Comparison of ENCODE assay signal across 8 cellular contexts in genomic region chr11:18633256-18634139, GRCh38. TPM values are rescaled to one million over a fixed set of nuclear protein-coding genes. Genes with fewer than 3 reads are reported as not detected.
DNase-seq lines count a peak whose midpoint lies in the region; ATAC-seq and TF ChIP-seq lines count a peak whose summit lies in the region.

No MANE protein-coding gene starts in this region.

- DNase-seq in BJ (ENCODE audit: low read depth) (no peak), fibroblast of peridontal ligament (ENCODE audit: extremely low read depth) (peak; percentile 87), NCI-H510A treated with DMSO at 0.1 percent for 48 hours (lab: John Stamatoyannopoulos, UW) (no peak), medulla oblongata (ENCODE audit: extremely low spot score) (no peak)

- CTCF ChIA-PET in BJ (lab: Yijun Ruan, JAX) = interaction anchor here (0.7 to 1.9 kb wide), 8 partner anchors 8 to 98 kb away, joined by 3 to 5 read pairs (median 4); no protein-coding TSS in a partner anchor

- no peak for TF ChIP-seq CTCF in BJ (IDR thresholded peaks at IDR 0.05; ENCODE audit: insufficient read depth, low read depth, low read length)
- TF ChIP-seq CTCF in VCaP (conservative IDR thresholded peaks at IDR 0.05) = no peak

- H3K27ac ChIP-seq in VCaP (peak overlapping the region; percentile 81), rectal smooth muscle tissue (ENCODE audit: low read depth, low read length) (peak overlapping the region; percentile 92)

- H3K4me1 ChIP-seq in rectal smooth muscle tissue (ENCODE audit: control insufficient read depth, insufficient read depth, low read length) = peaks cover 14% of the 10 kb centered on the region

- no peaks in the 10 kb centered on the region for H3K27me3 ChIP-seq in BJ (ENCODE audit: control insufficient read depth, insufficient read depth, low read length)
- H3K27me3 ChIP-seq in rectal smooth muscle tissue (ENCODE audit: control insufficient read depth, insufficient read depth, low read length) = no peaks in the 10 kb centered on the region

- peak overlapping the region; percentile 94 for H3K9ac ChIP-seq in rectal smooth muscle tissue (ENCODE audit: low read length)

- H3K4me3 ChIP-seq in BJ (ENCODE audit: low read depth, low read length) = peak overlapping the region; percentile 83
- H3K4me3 ChIP-seq in rectal smooth muscle tissue (ENCODE audit: low read length) = peak overlapping the region; percentile 95

- ATAC-seq in GM18909 (IDR thresholded peaks at IDR 0.05; ENCODE audit: poor library complexity, unreplicated experiment) (peak; percentile 67), HG03103 (IDR thresholded peaks at IDR 0.05; ENCODE audit: low read depth, unreplicated experiment) (peak; percentile 46)

- POLR2A ChIA-PET in BJ (lab: Charles Lee) = interaction anchor here (0.6 to 0.7 kb wide), 2 partner anchors 87 to 237 kb away, joined by 3 read pairs; no protein-coding TSS in a partner anchor

- H3K36me3 ChIP-seq in BJ (ENCODE audit: control insufficient read depth, insufficient read depth, low read length) (peaks cover 1% of the 10 kb centered on the region; the same call in 1 of the 2 replicates), rectal smooth muscle tissue (ENCODE audit: control insufficient read depth, insufficient read depth, low read length) (no peaks in the 10 kb centered on the region)

RNA-seq across cellular contexts. Expression of gene SPTY2D1, which starts 0.6 kb away (rescaled TPM):
- 11.8 and 12.4 TPM in 2 replicates for polyA plus RNA-seq in BJ (2011; rRNA removed)
- 11.6 and 14.1 TPM in 2 replicates for polyA minus RNA-seq in BJ (2011; rRNA and poly(A)+ RNA removed)

RNA-seq across cellular contexts. Expression of gene MISFA, which starts 33.9 kb away (rescaled TPM):
- polyA plus RNA-seq in BJ (2011; rRNA removed) = 0.26 and 0.77 TPM in 2 replicates
- polyA minus RNA-seq in BJ (2011; rRNA and poly(A)+ RNA removed) = 0.33 and 0.41 TPM in 2 replicates

RNA-seq across cellular contexts. Expression of gene UEVLD, which starts 45.0 kb away (rescaled TPM):
- polyA plus RNA-seq in BJ (2011; rRNA removed) = 11.7 and 21.2 TPM in 2 replicates
- 8.0 and 10.0 TPM in 2 replicates for polyA minus RNA-seq in BJ (2011; rRNA and poly(A)+ RNA removed)
